Comparison of ENCODE assay signal across 1 cellular context in genomic region chr15:58331903-58332675, GRCh38.
TF ChIP-seq lines count a peak whose summit lies in the region.

No MANE protein-coding gene starts in this region.

TF ChIP-seq in SK-N-SH treated with all-trans-retinoic acid at 6 μM for 48 hours, 23 proteins besides CTCF, POLR2A, EP300 and RAD21 (continued from another document):
- TF ChIP-seq TSHZ2 (CRISPR knock-in tag; IDR thresholded peaks at IDR 0.05) (peak; percentile 56; the same call in 1 of the 2 replicates), OSR1 (CRISPR knock-in tag; IDR thresholded peaks at IDR 0.05) (no peak), CSRNP3 (CRISPR knock-in tag; IDR thresholded peaks at IDR 0.05) (no peak), ZFP3 (CRISPR knock-in tag; IDR thresholded peaks at IDR 0.05) (peak; percentile 70; the same call in 1 of the 2 replicates), ZNF8 (CRISPR knock-in tag; IDR thresholded peaks at IDR 0.05) (peak; percentile 25; the same call in 1 of the 2 replicates), TOX (CRISPR knock-in tag; IDR thresholded peaks at IDR 0.05; ENCODE audit: borderline replicate concordance) (peak; percentile 36; the same call in 1 of the 2 replicates), BACH2 (CRISPR knock-in tag; IDR thresholded peaks at IDR 0.05; ENCODE audit: borderline replicate concordance) (no peak), CSDC2 (CRISPR knock-in tag; IDR thresholded peaks at IDR 0.05) (peak; percentile 77; the same call in 1 of the 2 replicates), TCF4 (CRISPR knock-in tag; IDR thresholded peaks at IDR 0.05; ENCODE audit: borderline replicate concordance) (peak; percentile 63; the same call in 1 of the 2 replicates), ZNF70 (CRISPR knock-in tag; IDR thresholded peaks at IDR 0.05) (no peak; the same call in 1 of the 2 replicates), POU6F1 (CRISPR knock-in tag; IDR thresholded peaks at IDR 0.05; ENCODE audit: borderline replicate concordance, low read depth) (no peak), GLIS3 (CRISPR knock-in tag; IDR thresholded peaks at IDR 0.05) (no peak)
TF ChIP-seq in SK-N-SH treated with all-trans-retinoic acid at 6 μM for 48 hours: peak in this region for 10.
